In the genomic region with DNA sequence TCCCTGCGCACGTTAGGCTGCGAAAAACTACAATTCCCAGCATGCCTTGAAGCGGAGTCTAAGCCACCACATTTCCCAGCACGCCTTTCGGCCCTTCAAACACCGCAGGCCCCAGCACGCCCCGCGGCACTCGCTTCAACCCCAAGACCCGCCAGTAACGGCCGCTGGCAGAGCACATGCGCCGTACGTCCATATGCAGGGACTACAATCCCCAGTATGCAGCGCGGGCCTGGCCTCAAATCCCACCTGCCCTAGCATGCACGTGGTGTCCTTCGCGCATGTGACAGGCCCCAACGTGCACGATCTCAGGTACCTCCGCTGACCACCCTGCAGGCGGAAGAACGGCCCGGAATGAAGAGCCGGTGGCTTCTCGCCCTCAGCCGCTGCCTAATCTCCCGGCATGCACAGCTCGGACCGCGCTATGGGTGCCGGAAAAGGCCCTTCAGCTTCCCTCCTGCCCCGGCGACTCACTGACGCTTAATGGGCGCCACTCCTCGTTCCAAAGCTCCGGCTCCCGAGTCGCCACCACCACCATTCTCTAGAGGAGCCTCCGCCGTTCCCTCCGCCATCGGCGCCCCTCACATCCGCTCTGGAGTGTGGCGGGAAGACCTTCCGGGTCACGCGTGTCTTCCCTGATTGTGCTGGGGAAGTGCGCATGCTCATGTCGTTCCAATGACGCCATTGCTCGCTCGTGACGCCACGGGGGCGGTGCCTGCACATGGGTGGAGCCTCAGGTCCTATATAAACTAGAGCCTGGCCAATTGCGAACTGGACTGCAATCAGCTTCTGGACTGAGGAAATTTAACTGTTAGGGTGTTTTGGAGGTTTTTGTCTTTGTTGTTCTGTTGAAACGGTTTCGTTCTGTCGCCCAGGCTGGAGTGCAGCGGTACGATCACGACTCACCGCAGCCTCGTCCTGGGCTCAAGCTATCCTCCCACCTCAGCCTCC, we compare ENCODE assay signal across 1 cellular context.
TF ChIP-seq lines count a peak whose summit lies in the region.

Gene DUS3L (minus strand): TSS at position 591 of the 948 bp plus-strand sequence. CDS start 22 bp downstream, at position 569.

TF ChIP-seq in K562, 482 proteins besides CTCF, POLR2A, EP300 and RAD21 (continued from another document and continues in another):
- TF ChIP-seq, protein P1, sequence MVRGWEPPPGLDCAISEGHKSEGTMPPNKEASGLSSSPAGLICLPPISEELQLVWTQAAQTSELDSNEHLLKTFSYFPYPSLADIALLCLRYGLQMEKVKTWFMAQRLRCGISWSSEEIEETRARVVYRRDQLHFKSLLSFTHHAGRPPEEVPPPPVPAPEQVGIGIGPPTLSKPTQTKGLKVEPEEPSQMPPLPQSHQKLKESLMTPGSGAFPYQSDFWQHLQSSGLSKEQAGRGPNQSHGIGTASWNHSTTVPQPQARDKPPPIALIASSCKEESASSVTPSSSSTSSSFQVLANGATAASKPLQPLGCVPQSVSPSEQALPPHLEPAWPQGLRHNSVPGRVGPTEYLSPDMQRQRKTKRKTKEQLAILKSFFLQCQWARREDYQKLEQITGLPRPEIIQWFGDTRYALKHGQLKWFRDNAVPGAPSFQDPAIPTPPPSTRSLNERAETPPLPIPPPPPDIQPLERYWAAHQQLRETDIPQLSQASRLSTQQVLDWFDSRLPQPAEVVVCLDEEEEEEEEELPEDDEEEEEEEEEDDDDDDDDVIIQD (CRISPR knock-in tag; IDR thresholded peaks at IDR 0.05), result no peak
- TF ChIP-seq POLR3G (IDR thresholded peaks at IDR 0.05; ENCODE audit: extremely low read depth, insufficient read length, insufficient replicate concordance) (no peak), RHOXF2B (CRISPR knock-in tag; conservative IDR thresholded peaks at IDR 0.05) (no peak), MAZ (CRISPR knock-in tag; conservative IDR thresholded peaks at IDR 0.05 in 1 of 2, IDR thresholded peaks at IDR 0.05 in 1 of 2) (peak in 1 of 2 experiments; percentile 85), ZNF695 (CRISPR knock-in tag; IDR thresholded peaks at IDR 0.05) (0 out of 2 replicates have a peak, but pooled peaks have one; percentile 75), ZNF644 (tag; IDR thresholded peaks at IDR 0.05; ENCODE audit: low read depth) (peak; percentile 31; the same call in 1 of the 2 replicates), DPF2 (IDR thresholded peaks at IDR 0.05) (no peak), PHTF2 (CRISPR knock-in tag; IDR thresholded peaks at IDR 0.05) (no peak), CREB3L1 (IDR thresholded peaks at IDR 0.05; ENCODE audit: borderline replicate concordance, low read depth) (peak; percentile 93), XRCC4 (IDR thresholded peaks at IDR 0.05; ENCODE audit: extremely low read depth, insufficient read depth, insufficient read length) (no peak), RBM17 (IDR thresholded peaks at IDR 0.05; ENCODE audit: borderline replicate concordance, low read depth, low read length) (no peak), POLR2AphosphoS2 (IDR thresholded peaks at IDR 0.05; ENCODE audit: low read length) (peak; percentile 86; the same call in 1 of the 2 replicates), ARHGAP35 (IDR thresholded peaks at IDR 0.05; ENCODE audit: partially characterized antibody) (no peak), NFE2L1 (tag; IDR thresholded peaks at IDR 0.05; ENCODE audit: borderline replicate concordance, low read depth) (no peak), SMAD4 (CRISPR knock-in tag; conservative IDR thresholded peaks at IDR 0.05) (no peak; the same call in 1 of the 2 replicates), ZNF830 (CRISPR knock-in tag; IDR thresholded peaks at IDR 0.05) (no peak), ZBED1 (IDR thresholded peaks at IDR 0.05) (peak; percentile 59; the same call in 1 of the 2 replicates), HDAC3 (IDR thresholded peaks at IDR 0.05; ENCODE audit: borderline replicate concordance, partially characterized antibody) (no peak), HMBOX1 (IDR thresholded peaks at IDR 0.05) (no peak), ZNF41 (CRISPR knock-in tag; conservative IDR thresholded peaks at IDR 0.05) (no peak), ZNF445 (CRISPR knock-in tag; IDR thresholded peaks at IDR 0.05; ENCODE audit: low read depth) (no peak), ZNF785 (CRISPR knock-in tag; IDR thresholded peaks at IDR 0.05) (no peak), ZNF398 (CRISPR knock-in tag; IDR thresholded peaks at IDR 0.05) (no peak), DNMT1 (IDR thresholded peaks at IDR 0.05) (no peak)
- TF ChIP-seq, protein P2, sequence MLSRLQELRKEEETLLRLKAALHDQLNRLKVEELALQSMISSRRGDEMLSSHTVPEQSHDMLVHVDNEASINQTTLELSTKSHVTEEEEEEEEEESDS (CRISPR knock-in tag; IDR thresholded peaks at IDR 0.05), result no peak
- TF ChIP-seq, protein P3, sequence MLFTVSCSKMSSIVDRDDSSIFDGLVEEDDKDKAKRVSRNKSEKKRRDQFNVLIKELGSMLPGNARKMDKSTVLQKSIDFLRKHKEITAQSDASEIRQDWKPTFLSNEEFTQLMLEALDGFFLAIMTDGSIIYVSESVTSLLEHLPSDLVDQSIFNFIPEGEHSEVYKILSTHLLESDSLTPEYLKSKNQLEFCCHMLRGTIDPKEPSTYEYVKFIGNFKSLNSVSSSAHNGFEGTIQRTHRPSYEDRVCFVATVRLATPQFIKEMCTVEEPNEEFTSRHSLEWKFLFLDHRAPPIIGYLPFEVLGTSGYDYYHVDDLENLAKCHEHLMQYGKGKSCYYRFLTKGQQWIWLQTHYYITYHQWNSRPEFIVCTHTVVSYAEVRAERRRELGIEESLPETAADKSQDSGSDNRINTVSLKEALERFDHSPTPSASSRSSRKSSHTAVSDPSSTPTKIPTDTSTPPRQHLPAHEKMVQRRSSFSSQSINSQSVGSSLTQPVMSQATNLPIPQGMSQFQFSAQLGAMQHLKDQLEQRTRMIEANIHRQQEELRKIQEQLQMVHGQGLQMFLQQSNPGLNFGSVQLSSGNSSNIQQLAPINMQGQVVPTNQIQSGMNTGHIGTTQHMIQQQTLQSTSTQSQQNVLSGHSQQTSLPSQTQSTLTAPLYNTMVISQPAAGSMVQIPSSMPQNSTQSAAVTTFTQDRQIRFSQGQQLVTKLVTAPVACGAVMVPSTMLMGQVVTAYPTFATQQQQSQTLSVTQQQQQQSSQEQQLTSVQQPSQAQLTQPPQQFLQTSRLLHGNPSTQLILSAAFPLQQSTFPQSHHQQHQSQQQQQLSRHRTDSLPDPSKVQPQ (CRISPR knock-in tag; IDR thresholded peaks at IDR 0.05; ENCODE audit: borderline replicate concordance), result no peak
- TF ChIP-seq, protein P4, sequence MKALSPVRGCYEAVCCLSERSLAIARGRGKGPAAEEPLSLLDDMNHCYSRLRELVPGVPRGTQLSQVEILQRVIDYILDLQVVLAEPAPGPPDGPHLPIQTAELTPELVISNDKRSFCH (CRISPR knock-in tag; IDR thresholded peaks at IDR 0.05), result no peak
- TF ChIP-seq, protein P4 (tag; IDR thresholded peaks at IDR 0.05), result peak; percentile 82; the same call in 1 of the 2 replicates
- TF ChIP-seq, protein P5, sequence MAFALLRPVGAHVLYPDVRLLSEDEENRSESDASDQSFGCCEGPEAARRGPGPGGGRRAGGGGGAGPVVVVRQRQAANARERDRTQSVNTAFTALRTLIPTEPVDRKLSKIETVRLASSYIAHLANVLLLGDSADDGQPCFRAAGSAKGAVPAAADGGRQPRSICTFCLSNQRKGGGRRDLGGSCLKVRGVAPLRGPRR (CRISPR knock-in tag; IDR thresholded peaks at IDR 0.05), result no peak
- TF ChIP-seq, protein P6, sequence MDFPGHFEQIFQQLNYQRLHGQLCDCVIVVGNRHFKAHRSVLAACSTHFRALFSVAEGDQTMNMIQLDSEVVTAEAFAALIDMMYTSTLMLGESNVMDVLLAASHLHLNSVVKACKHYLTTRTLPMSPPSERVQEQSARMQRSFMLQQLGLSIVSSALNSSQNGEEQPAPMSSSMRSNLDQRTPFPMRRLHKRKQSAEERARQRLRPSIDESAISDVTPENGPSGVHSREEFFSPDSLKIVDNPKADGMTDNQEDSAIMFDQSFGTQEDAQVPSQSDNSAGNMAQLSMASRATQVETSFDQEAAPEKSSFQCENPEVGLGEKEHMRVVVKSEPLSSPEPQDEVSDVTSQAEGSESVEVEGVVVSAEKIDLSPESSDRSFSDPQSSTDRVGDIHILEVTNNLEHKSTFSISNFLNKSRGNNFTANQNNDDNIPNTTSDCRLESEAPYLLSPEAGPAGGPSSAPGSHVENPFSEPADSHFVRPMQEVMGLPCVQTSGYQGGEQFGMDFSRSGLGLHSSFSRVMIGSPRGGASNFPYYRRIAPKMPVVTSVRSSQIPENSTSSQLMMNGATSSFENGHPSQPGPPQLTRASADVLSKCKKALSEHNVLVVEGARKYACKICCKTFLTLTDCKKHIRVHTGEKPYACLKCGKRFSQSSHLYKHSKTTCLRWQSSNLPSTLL (IDR thresholded peaks at IDR 0.05), result no peak
- TF ChIP-seq, protein P7, sequence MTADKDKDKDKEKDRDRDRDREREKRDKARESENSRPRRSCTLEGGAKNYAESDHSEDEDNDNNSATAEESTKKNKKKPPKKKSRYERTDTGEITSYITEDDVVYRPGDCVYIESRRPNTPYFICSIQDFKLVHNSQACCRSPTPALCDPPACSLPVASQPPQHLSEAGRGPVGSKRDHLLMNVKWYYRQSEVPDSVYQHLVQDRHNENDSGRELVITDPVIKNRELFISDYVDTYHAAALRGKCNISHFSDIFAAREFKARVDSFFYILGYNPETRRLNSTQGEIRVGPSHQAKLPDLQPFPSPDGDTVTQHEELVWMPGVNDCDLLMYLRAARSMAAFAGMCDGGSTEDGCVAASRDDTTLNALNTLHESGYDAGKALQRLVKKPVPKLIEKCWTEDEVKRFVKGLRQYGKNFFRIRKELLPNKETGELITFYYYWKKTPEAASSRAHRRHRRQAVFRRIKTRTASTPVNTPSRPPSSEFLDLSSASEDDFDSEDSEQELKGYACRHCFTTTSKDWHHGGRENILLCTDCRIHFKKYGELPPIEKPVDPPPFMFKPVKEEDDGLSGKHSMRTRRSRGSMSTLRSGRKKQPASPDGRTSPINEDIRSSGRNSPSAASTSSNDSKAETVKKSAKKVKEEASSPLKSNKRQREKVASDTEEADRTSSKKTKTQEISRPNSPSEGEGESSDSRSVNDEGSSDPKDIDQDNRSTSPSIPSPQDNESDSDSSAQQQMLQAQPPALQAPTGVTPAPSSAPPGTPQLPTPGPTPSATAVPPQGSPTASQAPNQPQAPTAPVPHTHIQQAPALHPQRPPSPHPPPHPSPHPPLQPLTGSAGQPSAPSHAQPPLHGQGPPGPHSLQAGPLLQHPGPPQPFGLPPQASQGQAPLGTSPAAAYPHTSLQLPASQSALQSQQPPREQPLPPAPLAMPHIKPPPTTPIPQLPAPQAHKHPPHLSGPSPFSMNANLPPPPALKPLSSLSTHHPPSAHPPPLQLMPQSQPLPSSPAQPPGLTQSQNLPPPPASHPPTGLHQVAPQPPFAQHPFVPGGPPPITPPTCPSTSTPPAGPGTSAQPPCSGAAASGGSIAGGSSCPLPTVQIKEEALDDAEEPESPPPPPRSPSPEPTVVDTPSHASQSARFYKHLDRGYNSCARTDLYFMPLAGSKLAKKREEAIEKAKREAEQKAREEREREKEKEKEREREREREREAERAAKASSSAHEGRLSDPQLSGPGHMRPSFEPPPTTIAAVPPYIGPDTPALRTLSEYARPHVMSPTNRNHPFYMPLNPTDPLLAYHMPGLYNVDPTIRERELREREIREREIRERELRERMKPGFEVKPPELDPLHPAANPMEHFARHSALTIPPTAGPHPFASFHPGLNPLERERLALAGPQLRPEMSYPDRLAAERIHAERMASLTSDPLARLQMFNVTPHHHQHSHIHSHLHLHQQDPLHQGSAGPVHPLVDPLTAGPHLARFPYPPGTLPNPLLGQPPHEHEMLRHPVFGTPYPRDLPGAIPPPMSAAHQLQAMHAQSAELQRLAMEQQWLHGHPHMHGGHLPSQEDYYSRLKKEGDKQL (CRISPR knock-in tag; IDR thresholded peaks at IDR 0.05; ENCODE audit: borderline replicate concordance), result no peak
